8 cellular contexts compared by ENCODE assay signal in the genomic region with DNA sequence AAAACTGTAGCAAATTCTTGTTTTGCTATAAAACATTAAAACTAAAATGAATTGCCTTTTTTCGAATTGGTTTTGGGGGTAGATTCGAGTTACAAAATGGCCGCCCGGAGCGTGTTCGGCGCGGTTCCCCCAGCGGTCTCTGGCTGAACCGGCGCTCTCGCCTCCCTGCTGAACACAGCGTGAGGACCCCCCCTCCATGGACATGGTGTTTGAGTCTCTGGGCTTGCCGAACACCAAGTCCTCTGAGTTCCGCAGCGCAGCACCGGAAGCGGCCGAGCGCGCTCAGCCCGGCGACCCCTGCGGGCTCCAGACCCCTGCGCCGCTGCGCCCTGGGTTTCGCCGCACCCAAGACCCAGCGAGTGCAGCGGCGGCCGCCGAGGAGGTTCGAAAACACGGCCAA.
DNase-seq lines count a peak whose midpoint lies in the region; ATAC-seq and TF ChIP-seq lines count a peak whose summit lies in the region.
"Not testable (repeated sequence)": the region's sequence is repeated elsewhere in the genome, so short reads cannot be mapped to it uniquely, and the experiment has no call there.

No MANE protein-coding gene starts in this region.

- TF ChIP-seq CTCF in RWPE2 (IDR thresholded peaks at IDR 0.05; ENCODE audit: poor library complexity, severe bottlenecking); ascending aorta (IDR thresholded peaks at IDR 0.05); epithelial cell of esophagus (IDR thresholded peaks at IDR 0.05; ENCODE audit: insufficient read depth, low read depth, low read length, missing control alignments); liver (IDR thresholded peaks at IDR 0.05; ENCODE audit: low read depth, low read length, missing input control); transverse colon (IDR thresholded peaks at IDR 0.05): not testable (repeated sequence)

- H3K4me3 ChIP-seq in RWPE2 (ENCODE audit: severe bottlenecking); liver (ENCODE audit: low read depth in 1 of 3, low read length in 3 of 3); skeletal muscle satellite cell (ENCODE audit: low read length); transverse colon: not testable (repeated sequence)
- H3K4me3 ChIP-seq in ascending aorta (peak overlapping the region in 1 of 2 donors; percentile 68), epithelial cell of esophagus (ENCODE audit: low read length) (peak overlapping the region; percentile 9)

- H3K4me1 Mint-ChIP-seq in activated T-cell treated with anti-CD3 and anti-CD28 coated beads, Interleukin-2, amount 50 U/mL, for 4 hours (ENCODE audit: low read depth), result peaks cover 30% of the 10 kb centered on the region

- H3K9ac ChIP-seq in liver (ENCODE audit: low read depth in 1 of 2, low read length in 2 of 2), result not testable (repeated sequence)
- peak overlapping the region; percentile 77 for H3K9ac ChIP-seq in skeletal muscle satellite cell (ENCODE audit: low read depth, low read length)

- H3K36me3 Mint-ChIP-seq in activated T-cell treated with anti-CD3 and anti-CD28 coated beads, Interleukin-2, amount 50 U/mL, for 4 hours (ENCODE audit: insufficient read depth), result peaks cover 15% of the 10 kb centered on the region

- TF ChIP-seq RAD21 in liver (IDR thresholded peaks at IDR 0.05), result not testable (repeated sequence)

- TF ChIP-seq EP300 in transverse colon (IDR thresholded peaks at IDR 0.05; ENCODE audit: low read depth), result not testable (repeated sequence)

- not testable (repeated sequence) for H3K27me3 ChIP-seq in RWPE2 (ENCODE audit: insufficient read depth, poor library complexity, severe bottlenecking); ascending aorta; liver (ENCODE audit: control insufficient read depth in 4 of 4, insufficient read depth in 4 of 4, low read length in 3 of 4); skeletal muscle satellite cell (ENCODE audit: control insufficient read depth, insufficient read depth, low read length); transverse colon

- peak; percentile 16 for DNase-seq in DMS114 treated with DMSO at 0.1 percent for 48 hours (lab: John Stamatoyannopoulos, UW; ENCODE audit: unreplicated experiment)
- DNase-seq in RWPE2 (ENCODE audit: low spot score); activated T-cell treated with anti-CD3 and anti-CD28 coated beads, Interleukin-2, amount 50 U/mL, for 4 hours; ascending aorta (ENCODE audit: low spot score in 2 of 2); epithelial cell of esophagus (ENCODE audit: low read depth); transverse colon: not testable (repeated sequence)

- peak overlapping the region; percentile 84 for H3K4me2 ChIP-seq in skeletal muscle satellite cell (ENCODE audit: low read length)

- in situ Hi-C loops in transverse colon (cut with MboI; ENCODE audit: low pct_ligation_motif_present in 1 of 4, low pct_unique_long_range_greater_than_20kb in 1 of 4, low sequenced_read_pairs in 3 of 4), result not testable (repeated sequence)

- not testable (repeated sequence) for H3K4me1 ChIP-seq in RWPE2 (ENCODE audit: insufficient read depth, poor library complexity, severe bottlenecking); ascending aorta
- H3K4me1 ChIP-seq in liver (ENCODE audit: control insufficient read depth in 4 of 4, insufficient read depth in 4 of 4, low read length in 3 of 4) (peaks cover 1 to 19% (median 9%) of the 10 kb centered on the region in 4 donors), skeletal muscle satellite cell (ENCODE audit: control insufficient read depth, insufficient read depth, low read length) (peaks cover 26% of the 10 kb centered on the region), transverse colon (peaks cover 0 to 38% (median 6%) of the 10 kb centered on the region in 4 donors)

- H3K36me3 ChIP-seq in RWPE2 (ENCODE audit: low read depth); ascending aorta; liver (ENCODE audit: control insufficient read depth in 4 of 4, insufficient read depth in 3 of 4, low read depth in 1 of 4, low read length in 3 of 4); skeletal muscle satellite cell (ENCODE audit: insufficient read depth, low read length); transverse colon: not testable (repeated sequence)

- peak overlapping the region; percentile 87 for H3K4me3 Mint-ChIP-seq in activated T-cell treated with anti-CD3 and anti-CD28 coated beads, Interleukin-2, amount 50 U/mL, for 4 hours

- TF ChIP-seq POLR2A in transverse colon (IDR thresholded peaks at IDR 0.05), result not testable (repeated sequence)

- H3K9me3 Mint-ChIP-seq in activated T-cell treated with anti-CD3 and anti-CD28 coated beads, Interleukin-2, amount 50 U/mL, for 4 hours, result not testable (repeated sequence)

- H3K27ac ChIP-seq in RWPE2 (ENCODE audit: poor library complexity, severe bottlenecking) (peak overlapping the region; percentile 80), ascending aorta (peak overlapping the region; percentile 88 to 90), liver (ENCODE audit: low read depth in 1 of 2, low read length in 2 of 2) (peak overlapping the region in 1 of 2 donors; percentile 79), transverse colon (peak overlapping the region; percentile 85 to 91 (median 88))

- intact Hi-C loops in ascending aorta (cut with DNase I), result loop anchor here (5.0 kb wide), 1 partner anchor 53 kb away; no protein-coding TSS in a partner anchor
- intact Hi-C loops in transverse colon (cut with DNase I; ENCODE audit: low total_unique reads), result not testable (repeated sequence)

- 75% methylated on average over 36 of the region's 36 CpGs for WGBS in liver
- WGBS in transverse colon (ENCODE audit: low coverage in 1 of 2), 2 donors, result 88 to 93% methylated on average over 10 to 36 of the region's 36 CpGs

- not testable (repeated sequence) for H3K9me3 ChIP-seq in RWPE2 (ENCODE audit: severe bottlenecking); ascending aorta; liver (ENCODE audit: control insufficient read depth in 4 of 4, low read length in 3 of 4); skeletal muscle satellite cell (replicated peaks; ENCODE audit: low read length); transverse colon

- not testable (repeated sequence) for H3K27me3 Mint-ChIP-seq in activated T-cell treated with anti-CD3 and anti-CD28 coated beads, Interleukin-2, amount 50 U/mL, for 4 hours (ENCODE audit: low read depth)

- not testable (repeated sequence) for ATAC-seq in RWPE2 (ENCODE audit: low read depth); activated T-cell treated with anti-CD3 and anti-CD28 coated beads, Interleukin-2, amount 50 U/mL, for 4 hours

TF ChIP-seq in liver, 16 proteins besides CTCF, POLR2A, EP300 and RAD21:
- peak; percentile 66 for TF ChIP-seq YY1 (IDR thresholded peaks at IDR 0.05)
